In genomic region chr5:99054972-99055371, GRCh38 we compare ENCODE assay signal across 15 cellular contexts.
DNase-seq lines count a peak whose midpoint lies in the region; ATAC-seq and TF ChIP-seq lines count a peak whose summit lies in the region.
"Had no signal": no experiment of that assay in that cellular context is flagged by ENCODE, and none has a peak within 500 bp of the region (broad histone marks: within the 10 kb centered on the region; RNA-seq: fewer than 3 reads in every experiment).

No MANE protein-coding gene starts in this region.

- intact Hi-C loops in left cardiac atrium (cut with DNase I) = no loop called here

- H3K36me3 Mint-ChIP-seq in osteocyte (ENCODE audit: unreplicated experiment) = no peaks in the 10 kb centered on the region
- H3K36me3 Mint-ChIP-seq: activated naive CD4-positive, alpha-beta T cell treated with anti-CD3 and anti-CD28 coated beads, Interleukin-2, amount 10 ng/mL, durations not matched to agents 7 days and 5 days; CD14-positive monocyte; natural killer cell treated with Interleukin-12 subunit alpha and Interleukin-12 subunit beta and Interleukin-15 and Interleukin-18, amount 100 ng/mL, for 72 hours had no signal

- ATAC-seq in GM18867 (IDR thresholded peaks at IDR 0.05; ENCODE audit: unreplicated experiment) = peak; percentile 54
- ATAC-seq in GM21723 (IDR thresholded peaks at IDR 0.05; ENCODE audit: unreplicated experiment) = peak; percentile 62
- peak; percentile 43 for ATAC-seq in HG03460 (IDR thresholded peaks at IDR 0.05; ENCODE audit: unreplicated experiment)
- ATAC-seq in left cardiac atrium = no peak
- ATAC-seq: left lung; natural killer cell treated with Interleukin-12 subunit alpha and Interleukin-12 subunit beta and Interleukin-15 and Interleukin-18, amount 100 ng/mL, for 72 hours had no signal

- no peaks in the 10 kb centered on the region for H3K4me1 Mint-ChIP-seq in osteocyte (ENCODE audit: unreplicated experiment)
- H3K4me1 Mint-ChIP-seq: CD14-positive monocyte had no signal

- no peak for TF ChIP-seq CTCF in osteocyte (IDR thresholded peaks at IDR 0.05)

- DNase-seq in retina = peak; percentile 10
- no peak for DNase-seq in activated gamma-delta T cell (lab: John Stamatoyannopoulos, UW)
- no peak for DNase-seq in left cardiac atrium
- DNase-seq in osteocyte (ENCODE audit: extremely low spot score, unreplicated experiment) = no peak
- DNase-seq: activated naive CD4-positive, alpha-beta T cell treated with anti-CD3 and anti-CD28 coated beads, Interleukin-2, amount 10 ng/mL, durations not matched to agents 7 days and 5 days; Kasumi-1; left lung; NCI-H146; NCI-H510A treated with DMSO at 0.1 percent for 48 hours; stimulated activated CD4-positive, alpha-beta T cell treated with anti-CD3 and anti-CD28 coated beads, Interleukin-1b, Interleukin-23, amount 100 ng/mL, for 48 hours had no signal

- no peak overlapping the region for H3K27ac Mint-ChIP-seq in osteocyte (ENCODE audit: unreplicated experiment)
- H3K27ac Mint-ChIP-seq: activated naive CD4-positive, alpha-beta T cell treated with anti-CD3 and anti-CD28 coated beads, Interleukin-2, amount 10 ng/mL, durations not matched to agents 7 days and 5 days; CD14-positive monocyte; natural killer cell treated with Interleukin-12 subunit alpha and Interleukin-12 subunit beta and Interleukin-15 and Interleukin-18, amount 100 ng/mL, for 72 hours had no signal

- no peak overlapping the region for H3K4me3 Mint-ChIP-seq in osteocyte (ENCODE audit: unreplicated experiment)
- H3K4me3 Mint-ChIP-seq: activated naive CD4-positive, alpha-beta T cell treated with anti-CD3 and anti-CD28 coated beads, Interleukin-2, amount 10 ng/mL, durations not matched to agents 7 days and 5 days; CD14-positive monocyte; natural killer cell treated with Interleukin-12 subunit alpha and Interleukin-12 subunit beta and Interleukin-15 and Interleukin-18, amount 100 ng/mL, for 72 hours had no signal

- no peaks in the 10 kb centered on the region for H3K9me3 Mint-ChIP-seq in osteocyte (ENCODE audit: unreplicated experiment)
- H3K9me3 Mint-ChIP-seq: activated naive CD4-positive, alpha-beta T cell treated with anti-CD3 and anti-CD28 coated beads, Interleukin-2, amount 10 ng/mL, durations not matched to agents 7 days and 5 days; CD14-positive monocyte; natural killer cell treated with Interleukin-12 subunit alpha and Interleukin-12 subunit beta and Interleukin-15 and Interleukin-18, amount 100 ng/mL, for 72 hours had no signal

- peaks cover 12% of the 10 kb centered on the region for H3K27me3 Mint-ChIP-seq in osteocyte (ENCODE audit: unreplicated experiment)
- H3K27me3 Mint-ChIP-seq: activated naive CD4-positive, alpha-beta T cell treated with anti-CD3 and anti-CD28 coated beads, Interleukin-2, amount 10 ng/mL, durations not matched to agents 7 days and 5 days; natural killer cell treated with Interleukin-12 subunit alpha and Interleukin-12 subunit beta and Interleukin-15 and Interleukin-18, amount 100 ng/mL, for 72 hours had no signal

Comparison
In these comparisons a context has a peak if more than half of its experiments do, and no peak if none do; other contexts are left out.
1. ATAC-seq: peak in GM18867 (single experiment), GM21723 (single experiment) and HG03460 (single experiment); none in left cardiac atrium (0 of 2).